ENCODE assay signal across 19 cellular contexts in genomic region chr16:20811889-20812439, GRCh38. TPM values are rescaled to one million over a fixed set of nuclear protein-coding genes. Genes with fewer than 3 reads are reported as not detected.
DNase-seq lines count a peak whose midpoint lies in the region; ATAC-seq, FAIRE-seq and TF ChIP-seq lines count a peak whose summit lies in the region.
"Had no signal": no experiment of that assay in that cellular context is flagged by ENCODE, and none has a peak within 500 bp of the region (broad histone marks: within the 10 kb centered on the region; RNA-seq: fewer than 3 reads in every experiment).

No MANE protein-coding gene starts in this region.

- no peak overlapping the region for H3K4me3 Mint-ChIP-seq in naive thymus-derived CD8-positive, alpha-beta T cell
- H3K4me3 Mint-ChIP-seq: H9 had no signal

- SMC1A ChIA-PET in GM12878 (lab: Charles Lee; ENCODE audit: uncharacterized antibody, unreplicated experiment), result interaction anchor here (1.0 to 1.1 kb wide), 2 partner anchors 16 to 37 kb away, joined by 3 read pairs; no protein-coding TSS in a partner anchor

- TF ChIP-seq CTCF in GM12878 (IDR thresholded peaks at IDR 0.05 in 2 of 3, conservative IDR thresholded peaks at IDR 0.05 in 1 of 3; ENCODE audit: control insufficient read depth in 2 of 3, extremely low read depth in 1 of 3, insufficient read depth in 1 of 3, low read depth in 3 of 3, low read length in 3 of 3) (no peak), mucosa of descending colon (IDR thresholded peaks at IDR 0.05) (no peak), transverse colon (IDR thresholded peaks at IDR 0.05) (no peak), psoas muscle (IDR thresholded peaks at IDR 0.05) (no peak)

- no peaks in the 10 kb centered on the region for H3K36me3 Mint-ChIP-seq in naive thymus-derived CD8-positive, alpha-beta T cell
- H3K36me3 Mint-ChIP-seq: CD4-positive, CD25-positive, alpha-beta regulatory T cell; CD8-positive, alpha-beta memory T cell had no signal

- FAIRE-seq in GM18507 (lab: Jason Lieb, UNC) (peak; percentile 36), GM12878 (lab: Jason Lieb, UNC) (no peak)
- FAIRE-seq: A204.1, G401.6, GM19239, H1 had no signal

- H3K79me2 ChIP-seq in GM12878 (ENCODE audit: control insufficient read depth, insufficient read depth, low read length), result peaks cover 10% of the 10 kb centered on the region

- POLR2A ChIA-PET in GM12878 (lab: Charles Lee), result no interaction called here
- POLR2A ChIA-PET in naive thymus-derived CD8-positive, alpha-beta T cell (lab: Charles Lee), result no interaction called here

- no peaks in the 10 kb centered on the region for H3K9me3 Mint-ChIP-seq in naive thymus-derived CD8-positive, alpha-beta T cell
- H3K9me3 Mint-ChIP-seq: CD8-positive, alpha-beta memory T cell; H9 had no signal

- BruUV-seq in GM12878 (replicated peaks; lab: Mats Ljungman, UMichigan), result no TSS peak

- RAD21 ChIA-PET in GM12878 (lab: Charles Lee; ENCODE audit: unreplicated experiment), result no interaction called here

- H3K4me1 ChIP-seq in GM12878 (ENCODE audit: control insufficient read depth, insufficient read depth, low read length) (peaks cover 7% of the 10 kb centered on the region), mucosa of descending colon (ENCODE audit: low read depth) (no peaks in the 10 kb centered on the region), transverse colon (peaks cover 0 to 10% (median 0%) of the 10 kb centered on the region in 4 donors), psoas muscle (peaks cover 6% of the 10 kb centered on the region)
- H3K4me1 ChIP-seq: BE2C had no signal

- WGBS in GM12878 (ENCODE audit: insufficient coverage, insufficient replicate concordance, low lambda C conversion rate, missing lambda C conversion rate), result 95% methylated on average over 10 of the region's 10 CpGs
- 61 to 67% methylated on average over 8 to 10 of the region's 10 CpGs for WGBS in transverse colon (ENCODE audit: low coverage in 1 of 2), 2 donors
- WGBS in psoas muscle, 3 donors, result 95 to 97% (median 96%) methylated on average over 10 of the region's 10 CpGs

- no peak overlapping the region for H3K27ac Mint-ChIP-seq in naive thymus-derived CD8-positive, alpha-beta T cell
- H3K27ac Mint-ChIP-seq: CD4-positive, CD25-positive, alpha-beta regulatory T cell; CD8-positive, alpha-beta memory T cell; H9 had no signal

- H3K27ac ChIP-seq in GM12878 (ENCODE audit: control insufficient read depth, insufficient read depth) (no peak overlapping the region), transverse colon (no peak overlapping the region), psoas muscle (no peak overlapping the region)

- intact Hi-C loops in GM12878 (cut with micrococcal nuclease; ENCODE audit: unreplicated experiment) (no loop called here), mucosa of descending colon (cut with DNase I, micrococcal nuclease) (no loop called here), transverse colon (cut with DNase I; ENCODE audit: low total_unique reads) (no loop called here), psoas muscle (cut with DNase I) (no loop called here)

- H3K9me3 ChIP-seq in GM12878 (replicated peaks; ENCODE audit: control insufficient read depth, insufficient read depth, low read length) (no peaks in the 10 kb centered on the region), mucosa of descending colon (no peaks in the 10 kb centered on the region), transverse colon (no peaks in the 10 kb centered on the region), psoas muscle (no peaks in the 10 kb centered on the region)
- H3K9me3 ChIP-seq: BE2C had no signal

- no peak overlapping the region for H3K4me2 ChIP-seq in GM12878 (ENCODE audit: control insufficient read depth, insufficient read depth)

- in situ Hi-C loops in GM12878 (cut with MboI) (no loop called here), transverse colon (cut with MboI; ENCODE audit: low pct_ligation_motif_present in 1 of 4, low pct_unique_long_range_greater_than_20kb in 1 of 4, low sequenced_read_pairs in 3 of 4) (no loop called here)

- no peaks in the 10 kb centered on the region for H4K20me1 ChIP-seq in GM12878 (ENCODE audit: control insufficient read depth, insufficient read depth)

- no peak overlapping the region for H2AFZ ChIP-seq in GM12878 (ENCODE audit: control insufficient read depth, low read depth, low read length)

- H3K4me3 ChIP-seq in GM12878, result no peak overlapping the region
- no peak overlapping the region for H3K4me3 ChIP-seq in mucosa of descending colon
- no peak overlapping the region for H3K4me3 ChIP-seq in transverse colon
- no peak overlapping the region for H3K4me3 ChIP-seq in psoas muscle

- no peak for DNase-seq in GM18507 (ENCODE audit: extremely low spot score, insufficient read length, low read depth)
- DNase-seq in GM12878 (ENCODE audit: low read depth, low spot score), result no peak
- DNase-seq in mucosa of descending colon, result peak in 1 of 3 donors; percentile 34
- DNase-seq in transverse colon, result peak; percentile 24
- no peak for DNase-seq in naive thymus-derived CD8-positive, alpha-beta T cell
- no peak for DNase-seq in psoas muscle
- DNase-seq: ACHN; BE2C; C1 segment of cervical spinal cord; CD4-positive, CD25-positive, alpha-beta regulatory T cell; CD8-positive, alpha-beta memory T cell; COR-L47; DMS 273 treated with DMSO at 0.1 percent for 48 hours; H9 had no signal

- H3K27me3 Mint-ChIP-seq in naive thymus-derived CD8-positive, alpha-beta T cell, result peaks cover 0 to 4% (median 0%) of the 10 kb centered on the region in 5 donors
- H3K27me3 Mint-ChIP-seq: CD4-positive, CD25-positive, alpha-beta regulatory T cell; CD8-positive, alpha-beta memory T cell had no signal

- H3K4me1 Mint-ChIP-seq in naive thymus-derived CD8-positive, alpha-beta T cell, result peaks cover 1 to 11% (median 6%) of the 10 kb centered on the region in 4 donors

- no peak for TF ChIP-seq RAD21 in GM12878 (IDR thresholded peaks at IDR 0.05; ENCODE audit: insufficient read depth, low read depth, low read length)

- H3K36me3 ChIP-seq in GM12878 (ENCODE audit: control insufficient read depth in 2 of 2, insufficient read depth in 2 of 2, low read length in 1 of 2) (no peaks in the 10 kb centered on the region), mucosa of descending colon (ENCODE audit: low read depth) (no peaks in the 10 kb centered on the region), transverse colon (peaks cover 0 to 4% (median 0%) of the 10 kb centered on the region in 4 donors), psoas muscle (ENCODE audit: insufficient read depth in 1 of 2, low read depth in 1 of 2) (no peaks in the 10 kb centered on the region)
- H3K36me3 ChIP-seq: BE2C had no signal

- no peak overlapping the region for H3K9ac ChIP-seq in GM12878 (ENCODE audit: control insufficient read depth, insufficient read depth, low read length)

- no peak for TF ChIP-seq POLR2A in GM12878 (IDR thresholded peaks at IDR 0.05; ENCODE audit: low read depth, low read length)
- TF ChIP-seq POLR2A in transverse colon (IDR thresholded peaks at IDR 0.05), result no peak

- peak; percentile 18; the same call in 1 of the 3 replicates for ATAC-seq in GM12878
- ATAC-seq in mucosa of descending colon, result peak; percentile 65
- no peak for ATAC-seq in naive thymus-derived CD8-positive, alpha-beta T cell
- ATAC-seq in HG02678 (IDR thresholded peaks at IDR 0.05; ENCODE audit: unreplicated experiment), result no peak
- no peak for ATAC-seq in psoas muscle

- CTCF ChIA-PET in GM12878 (lab: Yijun Ruan, JAX), result interaction anchor here (0.8 to 1.3 kb wide), 4 partner anchors 13 to 272 kb away, joined by 3 to 5 read pairs (median 4); no protein-coding TSS in a partner anchor

- H3K27me3 ChIP-seq in GM12878 (replicated peaks in 1 of 2; ENCODE audit: control insufficient read depth in 2 of 2, insufficient read depth in 2 of 2, low read length in 1 of 2), result no peaks in the 10 kb centered on the region
- no peaks in the 10 kb centered on the region for H3K27me3 ChIP-seq in transverse colon
- H3K27me3 ChIP-seq in psoas muscle (ENCODE audit: insufficient read depth in 3 of 3, low read length in 2 of 3), result no peaks in the 10 kb centered on the region
- H3K27me3 ChIP-seq: BE2C had no signal

- TF ChIP-seq EP300 in GM12878 (IDR thresholded peaks at IDR 0.05; ENCODE audit: borderline replicate concordance in 1 of 2, control insufficient read depth in 1 of 2, low read depth in 2 of 2, low read length in 2 of 2) (no peak), transverse colon (IDR thresholded peaks at IDR 0.05; ENCODE audit: low read depth) (no peak)

RNA-seq across cellular contexts. Expression of gene REXO5, which starts 5.6 kb away (rescaled TPM):
- 32.6 and 34.8 TPM in 2 replicates for total RNA-seq in GM12878 (2013; cell fraction: nucleolus; rRNA removed)
- total RNA-seq in GM12878 (2014; rRNA removed) (10.3 and 12.9 TPM in 2 replicates), GM12878 (2014; rRNA removed; fragmentation: Illumina TruSeq; extraction: Trizol) (9.9 and 11.0 TPM in 2 replicates), GM12878 (2021) (9.3 and 9.4 TPM in 2 replicates), mucosa of descending colon (1 to 10 TPM; 3.0 to 6.9 (median 4.1) TPM), transverse colon (10 to 100 TPM in 1 of 4 donors, 1 to 10 TPM in 3; 4.1 to 17.5 (median 6.4) TPM), psoas muscle (1 to 10 TPM in 1 of 4 donors, under 1 TPM in 3; 0.63 to 1.4 (median 0.92) TPM)
- 3.3 TPM for polyA plus RNA-seq in GM12878 (2011; ENCODE audit: low read depth)
- polyA plus RNA-seq in GM12878 (2011; rRNA removed) (9.4 and 13.6 TPM in 2 replicates), GM12878 (2014; fragmentation: Illumina TruSeq; extraction: Trizol) (9.2 and 10.3 TPM in 2 replicates), GM12878 (2014; fragmentation: Nextera tagmentation; extraction: Ambion mirVana) (1 to 10 TPM; 3.8 to 4.1 TPM), GM12878 (2014; rRNA removed) (8.6 and 12.9 TPM in 2 replicates), GM12878 (2016; fragmentation: Nextera tagmentation; extraction: Ambion mirVana) (10 to 100 TPM; 15.4 to 15.5 TPM), psoas muscle (1 to 10 TPM; 1.1 to 1.8 (median 1.2) TPM)
- 6.1 and 6.2 TPM in 2 replicates for polyA plus RNA-seq in GM12878 (2011; cell fraction: cytosol; rRNA removed)
- 13.0 and 17.2 TPM in 2 replicates for polyA plus RNA-seq in GM12878 (2011; cell fraction: nucleus; rRNA removed)
- 4.2 and 7.1 TPM in 2 replicates for polyA plus RNA-seq in GM12878 (2012)
- 16.5 and 20.2 TPM in 2 replicates for polyA minus RNA-seq in GM12878 (2011; rRNA and poly(A)+ RNA removed)
- 5.2 and 9.2 TPM in 2 replicates for polyA minus RNA-seq in GM12878 (2011; cell fraction: cytosol; rRNA and poly(A)+ RNA removed)
- polyA minus RNA-seq in GM12878 (2011; cell fraction: nucleus; rRNA and poly(A)+ RNA removed), result 14.7 and 18.3 TPM in 2 replicates
- total RNA-seq in naive thymus-derived CD8-positive, alpha-beta T cell, result 1 to 10 TPM in 1 of 2 experiments, under 1 TPM in 1; 0.60 to 1.4 TPM
- polyA plus RNA-seq in naive thymus-derived CD8-positive, alpha-beta T cell, result under 1 TPM; 0.41 to 0.61 (median 0.51) TPM

RNA-seq across cellular contexts. Expression of gene ERI2, which starts 5.7 kb away (rescaled TPM):
- total RNA-seq in GM12878 (2013; cell fraction: nucleolus; rRNA removed), result 47.9 and 50.3 TPM in 2 replicates
- 20.3 and 24.4 TPM in 2 replicates for total RNA-seq in GM12878 (2014; rRNA removed)
- total RNA-seq in GM12878 (2014; rRNA removed; fragmentation: Illumina TruSeq; extraction: Trizol), result 19.9 and 24.4 TPM in 2 replicates
- total RNA-seq in GM12878 (2021), result 17.4 and 18.5 TPM in 2 replicates
- polyA plus RNA-seq in GM12878 (2011; ENCODE audit: low read depth), result 4.0 TPM
- polyA plus RNA-seq in GM12878 (2011; rRNA removed), result 29.9 and 40.7 TPM in 2 replicates
- 8.5 and 8.8 TPM in 2 replicates for polyA plus RNA-seq in GM12878 (2011; cell fraction: cytosol; rRNA removed)
- 36.5 and 55.4 TPM in 2 replicates for polyA plus RNA-seq in GM12878 (2011; cell fraction: nucleus; rRNA removed)
- polyA plus RNA-seq in GM12878 (2012), result 5.6 and 9.0 TPM in 2 replicates
- polyA plus RNA-seq in GM12878 (2014; fragmentation: Illumina TruSeq; extraction: Trizol), result 17.5 and 21.2 TPM in 2 replicates
- polyA plus RNA-seq in GM12878 (2014; fragmentation: Nextera tagmentation; extraction: Ambion mirVana), result 1 to 10 TPM; 7.7 to 7.8 TPM
- polyA plus RNA-seq in GM12878 (2014; rRNA removed), result 12.0 and 16.1 TPM in 2 replicates
- 10 to 100 TPM; 34.4 to 35.5 TPM for polyA plus RNA-seq in GM12878 (2016; fragmentation: Nextera tagmentation; extraction: Ambion mirVana)
- polyA minus RNA-seq in GM12878 (2011; rRNA and poly(A)+ RNA removed), result 9.1 and 13.6 TPM in 2 replicates
- 4.4 and 6.2 TPM in 2 replicates for polyA minus RNA-seq in GM12878 (2011; cell fraction: cytosol; rRNA and poly(A)+ RNA removed)
- polyA minus RNA-seq in GM12878 (2011; cell fraction: nucleus; rRNA and poly(A)+ RNA removed), result 16.3 and 24.5 TPM in 2 replicates
- total RNA-seq in mucosa of descending colon, result 10 to 100 TPM; 16.2 to 30.3 (median 30.2) TPM
- 10 to 100 TPM in 3 of 4 donors, 1 to 10 TPM in 1; 9.0 to 55.1 (median 30.0) TPM for total RNA-seq in transverse colon
- total RNA-seq in naive thymus-derived CD8-positive, alpha-beta T cell, result 1 to 10 TPM; 2.1 to 3.8 TPM
- polyA plus RNA-seq in naive thymus-derived CD8-positive, alpha-beta T cell, result 1 to 10 TPM; 1.2 to 3.1 (median 1.8) TPM
- total RNA-seq in psoas muscle, result 1 to 10 TPM; 4.2 to 9.5 (median 7.9) TPM
- 10 to 100 TPM in 1 of 3 donors, 1 to 10 TPM in 2; 3.6 to 14.9 (median 5.4) TPM for polyA plus RNA-seq in psoas muscle

RNA-seq across cellular contexts. Expression of gene ACSM3, which starts 48.1 kb away (rescaled TPM):
- 18.1 and 22.5 TPM in 2 replicates for total RNA-seq in GM12878 (2013; cell fraction: nucleolus; rRNA removed)
- total RNA-seq in GM12878 (2014; rRNA removed), result 4.5 and 7.7 TPM in 2 replicates
- total RNA-seq in GM12878 (2014; rRNA removed; fragmentation: Illumina TruSeq; extraction: Trizol), result 5.4 and 6.5 TPM in 2 replicates
- total RNA-seq in GM12878 (2021), result 4.4 and 7.1 TPM in 2 replicates
- 6.0 TPM for polyA plus RNA-seq in GM12878 (2011; ENCODE audit: low read depth)
- polyA plus RNA-seq in GM12878 (2011; rRNA removed), result 21.0 and 28.6 TPM in 2 replicates
- 10.3 and 13.8 TPM in 2 replicates for polyA plus RNA-seq in GM12878 (2011; cell fraction: cytosol; rRNA removed)
- 8.3 and 10.0 TPM in 2 replicates for polyA plus RNA-seq in GM12878 (2011; cell fraction: nucleus; rRNA removed)
- polyA plus RNA-seq in GM12878 (2012), result 6.2 and 8.1 TPM in 2 replicates
- 6.7 and 7.5 TPM in 2 replicates for polyA plus RNA-seq in GM12878 (2014; fragmentation: Illumina TruSeq; extraction: Trizol)
- 1 to 10 TPM; 5.0 to 6.8 TPM for polyA plus RNA-seq in GM12878 (2014; fragmentation: Nextera tagmentation; extraction: Ambion mirVana)
- 4.2 and 4.9 TPM in 2 replicates for polyA plus RNA-seq in GM12878 (2014; rRNA removed)
- polyA plus RNA-seq in GM12878 (2016; fragmentation: Nextera tagmentation; extraction: Ambion mirVana), result 1 to 10 TPM; 6.9 to 7.9 TPM
- polyA minus RNA-seq in GM12878 (2011; rRNA and poly(A)+ RNA removed), result 13.4 and 14.7 TPM in 2 replicates
- 5.3 and 5.9 TPM in 2 replicates for polyA minus RNA-seq in GM12878 (2011; cell fraction: cytosol; rRNA and poly(A)+ RNA removed)
- 4.1 and 5.6 TPM in 2 replicates for polyA minus RNA-seq in GM12878 (2011; cell fraction: nucleus; rRNA and poly(A)+ RNA removed)
- total RNA-seq in mucosa of descending colon, result 10 to 100 TPM; 27.0 to 45.1 (median 42.2) TPM
- 100 to 1,000 TPM in 1 of 4 donors, 10 to 100 TPM in 3; 21.7 to 108 (median 29.5) TPM for total RNA-seq in transverse colon
- total RNA-seq in naive thymus-derived CD8-positive, alpha-beta T cell, result 10 to 100 TPM; 11.2 to 15.5 TPM
- 10 to 100 TPM in 2 of 3 donors, 1 to 10 TPM in 1; 7.9 to 15.7 (median 14.8) TPM for polyA plus RNA-seq in naive thymus-derived CD8-positive, alpha-beta T cell
- 1 to 10 TPM in 2 of 4 donors, under 1 TPM in 2; 0.34 to 6.5 (median 2.4) TPM for total RNA-seq in psoas muscle
- under 1 TPM; 0.13 to 0.86 (median 0.56) TPM for polyA plus RNA-seq in psoas muscle

Comparison
In these comparisons a context has a peak if more than half of its experiments do, and no peak if none do; other contexts are left out.
1. ATAC-seq: peak in GM12878 (single experiment) and mucosa of descending colon (single experiment); none in naive thymus-derived CD8-positive, alpha-beta T cell (0 of 2), HG02678 (single experiment) and psoas muscle (0 of 4).